Comparison of ENCODE assay signal across 16 cellular contexts in the genomic region with DNA sequence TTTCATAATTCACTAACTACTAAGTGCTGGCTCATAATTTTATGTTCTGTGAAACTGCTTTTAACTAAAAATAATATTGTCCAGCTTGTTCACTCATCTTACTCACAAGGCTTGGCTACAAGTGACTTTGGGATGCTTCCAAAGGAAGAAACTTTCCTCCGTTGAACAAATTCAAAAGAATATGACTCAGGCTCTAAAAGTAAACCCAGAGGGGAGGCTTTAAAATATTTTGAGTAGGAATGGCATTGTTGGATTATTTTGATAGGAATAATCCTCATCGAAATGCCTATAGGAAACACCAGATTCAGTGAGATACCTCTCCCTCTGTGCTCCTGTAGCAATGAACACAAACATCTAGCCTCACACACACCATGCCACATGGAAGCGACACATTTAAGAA. TPM values are rescaled to one million over a fixed set of nuclear protein-coding genes. Genes with fewer than 3 reads are reported as not detected.
DNase-seq lines count a peak whose midpoint lies in the region; ATAC-seq, FAIRE-seq and TF ChIP-seq lines count a peak whose summit lies in the region.
"Had no signal": no experiment of that assay in that cellular context is flagged by ENCODE, and none has a peak within 500 bp of the region (broad histone marks: within the 10 kb centered on the region; RNA-seq: fewer than 3 reads in every experiment).

No MANE protein-coding gene starts in this region.

- no peak for TF ChIP-seq EP300 in sigmoid colon (IDR thresholded peaks at IDR 0.05)

- no peak for ATAC-seq in HG02970 (IDR thresholded peaks at IDR 0.05; ENCODE audit: low FRiP score, unreplicated experiment)
- ATAC-seq in right cardiac atrium: no peak
- ATAC-seq: activated CD8-positive, alpha-beta T cell treated with anti-CD3 and anti-CD28 coated beads for 36 hours; CD8-positive, alpha-beta T cell; heart left ventricle had no signal

- H3K9ac ChIP-seq in Karpas-422 (ENCODE audit: low read length): no peak overlapping the region

- H3K4me2 ChIP-seq in Karpas-422 (ENCODE audit: low read depth, low read length, poor library complexity, severe bottlenecking): no peak overlapping the region

- H3K27ac ChIP-seq in SJSA1 (peak overlapping the region; percentile 33), sigmoid colon (peak overlapping the region in 3 of 4 donors; percentile 21 to 62 (median 25)), Karpas-422 (ENCODE audit: low read length) (no peak overlapping the region), right cardiac atrium (ENCODE audit: low read length) (no peak overlapping the region)
- H3K27ac ChIP-seq: heart left ventricle, thyroid gland had no signal

- TF ChIP-seq CTCF in sigmoid colon (IDR thresholded peaks at IDR 0.05): no peak
- no peak for TF ChIP-seq CTCF in D721Med (IDR thresholded peaks at IDR 0.05; ENCODE audit: insufficient read depth, missing control alignments)

- H3K9me3 ChIP-seq in SJSA1 (replicated peaks): no peaks in the 10 kb centered on the region
- no peaks in the 10 kb centered on the region for H3K9me3 ChIP-seq in sigmoid colon
- H3K9me3 ChIP-seq in Karpas-422 (ENCODE audit: low read length): no peaks in the 10 kb centered on the region
- no peaks in the 10 kb centered on the region for H3K9me3 ChIP-seq in right cardiac atrium (ENCODE audit: control insufficient read depth, low read length)
- H3K9me3 ChIP-seq: heart left ventricle, thyroid gland had no signal

- peak; percentile 69 for DNase-seq in EL
- DNase-seq in SJSA1 (ENCODE audit: low read depth in 1 of 2, low spot score in 2 of 2): peak in 1 of 2 experiments; percentile 66
- peak; percentile 68 for DNase-seq in fibroblast of gingiva (ENCODE audit: low read depth)
- DNase-seq in sigmoid colon: no peak
- DNase-seq in Karpas-422: no peak
- no peak for DNase-seq in D721Med (ENCODE audit: insufficient read length, low spot score)
- no peak for DNase-seq in right cardiac atrium
- DNase-seq: activated CD8-positive, alpha-beta T cell treated with anti-CD3 and anti-CD28 coated beads for 36 hours; aorta; CD8-positive, alpha-beta T cell; heart left ventricle; NCI-H1092; SIG-M5; stimulated activated CD4-positive, alpha-beta T cell treated with anti-CD3 and anti-CD28 coated beads, Interleukin-1b, Interleukin-23, amount 100 ng/mL, for 48 hours; thyroid gland had no signal

- no peaks in the 10 kb centered on the region for H3K36me3 ChIP-seq in SJSA1
- H3K36me3 ChIP-seq in sigmoid colon: no peaks in the 10 kb centered on the region
- no peaks in the 10 kb centered on the region for H3K36me3 ChIP-seq in Karpas-422 (ENCODE audit: insufficient read depth, low read length)
- H3K36me3 ChIP-seq: heart left ventricle, thyroid gland had no signal

- H2AFZ ChIP-seq in Karpas-422 (ENCODE audit: low read length): no peak overlapping the region

- TF ChIP-seq POLR2A in sigmoid colon (IDR thresholded peaks at IDR 0.05): no peak

- no peak for FAIRE-seq in D721Med (lab: Jason Lieb, UNC)

- H3K79me2 ChIP-seq in Karpas-422 (ENCODE audit: low read length): no peaks in the 10 kb centered on the region

- no peaks in the 10 kb centered on the region for H3K27me3 ChIP-seq in SJSA1 (replicated peaks)
- H3K27me3 ChIP-seq in sigmoid colon: no peaks in the 10 kb centered on the region
- no peaks in the 10 kb centered on the region for H3K27me3 ChIP-seq in Karpas-422 (ENCODE audit: low read length)
- H3K27me3 ChIP-seq in right cardiac atrium (ENCODE audit: control insufficient read depth, insufficient read depth): no peaks in the 10 kb centered on the region
- H3K27me3 ChIP-seq: heart left ventricle, thyroid gland had no signal

- no peaks in the 10 kb centered on the region for H3K9me2 ChIP-seq in Karpas-422 (replicated peaks; ENCODE audit: insufficient read depth, low read length)

- no peak overlapping the region for H3K4me3 ChIP-seq in SJSA1
- H3K4me3 ChIP-seq in sigmoid colon: no peak overlapping the region
- no peak overlapping the region for H3K4me3 ChIP-seq in Karpas-422 (ENCODE audit: low read length)
- H3K4me3 ChIP-seq in right cardiac atrium (ENCODE audit: low read length): no peak overlapping the region
- H3K4me3 ChIP-seq: heart left ventricle, thyroid gland had no signal

- H4K20me1 ChIP-seq in Karpas-422 (ENCODE audit: insufficient read depth, low read depth, low read length): no peaks in the 10 kb centered on the region

- 80 to 86% methylated on average over 3 of the region's 3 CpGs for WGBS in sigmoid colon, 2 donors
- WGBS in right cardiac atrium: 51% methylated on average over 3 of the region's 3 CpGs

- intact Hi-C loops in sigmoid colon (cut with DNase I): no loop called here
- intact Hi-C loops in right cardiac atrium (cut with DNase I): no loop called here

- H3K4me1 ChIP-seq in SJSA1 (replicated peaks) (peaks cover 14% of the 10 kb centered on the region), sigmoid colon (peaks cover 0 to 23% (median 12%) of the 10 kb centered on the region in 4 donors), Karpas-422 (ENCODE audit: low read length) (peaks cover 6% of the 10 kb centered on the region), right cardiac atrium (ENCODE audit: control insufficient read depth, insufficient read depth, low read length) (no peaks in the 10 kb centered on the region)
- H3K4me1 ChIP-seq: thyroid gland had no signal

RNA-seq across cellular contexts. Expression of gene TLK1, which starts 25.2 kb away (rescaled TPM):
- total RNA-seq in SJSA1 (2014; rRNA removed; shearing (Covaris generic)): 11.5 and 20.4 TPM in 2 replicates
- total RNA-seq in sigmoid colon: 10 to 100 TPM; 37.9 to 60.6 (median 49.0) TPM
- 10 to 100 TPM; 14.1 to 22.2 (median 18.0) TPM for polyA plus RNA-seq in sigmoid colon
- total RNA-seq in Karpas-422 (2014; rRNA removed; shearing (Covaris generic); ENCODE audit: low replicate concordance): 9.0 and 22.8 TPM in 2 replicates
- 10 to 100 TPM; 32.6 to 35.3 (median 33.2) TPM for total RNA-seq in right cardiac atrium
- polyA plus RNA-seq in right cardiac atrium: 7.3 TPM

Comparison
In these comparisons a context has a peak if more than half of its experiments do, and no peak if none do; other contexts are left out.
1. DNase-seq: peak in EL (single experiment) and fibroblast of gingiva (single experiment); none in sigmoid colon (single experiment), Karpas-422 (single experiment), D721Med (single experiment) and right cardiac atrium (0 of 3).
2. H3K27ac ChIP-seq: peak in SJSA1 (single experiment) and sigmoid colon (3 of 4); none in Karpas-422 (single experiment) and right cardiac atrium (single experiment).